Comparison of ENCODE assay signal across 2 cellular contexts in the genomic region with DNA sequence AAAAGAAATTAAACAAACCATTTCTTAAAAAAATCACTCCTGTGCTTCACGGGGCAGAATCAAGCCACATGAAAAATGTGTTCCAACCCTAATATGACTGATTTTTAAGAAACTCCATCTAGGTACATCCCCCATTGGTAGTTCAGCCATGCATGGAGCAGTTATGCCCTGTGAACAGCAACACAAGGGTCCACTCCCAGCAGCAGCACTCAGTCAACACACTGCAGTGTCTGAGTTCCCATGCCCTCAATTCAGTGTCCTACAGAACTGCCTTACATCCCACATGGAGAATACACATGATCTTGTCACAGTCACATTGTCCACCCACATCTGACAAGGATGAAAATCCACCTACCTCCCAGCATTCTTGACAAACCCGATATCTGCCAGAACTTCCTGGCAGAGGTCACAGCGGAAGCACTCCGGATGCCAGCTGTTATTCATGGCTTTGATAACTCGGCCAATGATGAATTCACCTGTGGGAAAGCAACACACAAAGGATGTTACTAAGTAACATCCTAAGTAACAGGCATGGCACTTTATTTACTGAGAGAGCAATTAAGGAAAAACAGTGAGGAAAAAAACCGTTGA. TPM values are rescaled to one million over a fixed set of nuclear protein-coding genes. Genes with fewer than 3 reads are reported as not detected.
"Had no signal": no experiment of that assay in that cellular context is flagged by ENCODE, and none has a peak within 500 bp of the region (broad histone marks: within the 10 kb centered on the region; RNA-seq: fewer than 3 reads in every experiment).

No MANE protein-coding gene starts in this region.

RNA-seq across cellular contexts. Expression of gene LIMS4, which starts 17.4 kb away (rescaled TPM):
- total RNA-seq: GM23248, H4 had no signal
